ENCODE assay signal across 9 cellular contexts in genomic region chr22:19524170-19525115, GRCh38. TPM values are rescaled to one million over a fixed set of nuclear protein-coding genes. Genes with fewer than 3 reads are reported as not detected.
DNase-seq lines count a peak whose midpoint lies in the region; ATAC-seq and TF ChIP-seq lines count a peak whose summit lies in the region.
"Had no signal": no experiment of that assay in that cellular context is flagged by ENCODE, and none has a peak within 500 bp of the region (broad histone marks: within the 10 kb centered on the region; RNA-seq: fewer than 3 reads in every experiment).

Gene CLDN5 (minus strand): TSS chr22:19524410. CDS start chr22:19524255, 155 bp downstream.

- H3K9me2 ChIP-seq in GM23338 (ENCODE audit: insufficient read depth) (no peaks in the 10 kb centered on the region), neural cell (ENCODE audit: insufficient read depth, low read length) (no peaks in the 10 kb centered on the region)

- no peaks in the 10 kb centered on the region for H4K20me1 ChIP-seq in GM23338 (replicated peaks; ENCODE audit: insufficient read depth)
- H4K20me1 ChIP-seq in neural cell (ENCODE audit: insufficient read depth), result no peaks in the 10 kb centered on the region

- peak within 1 kb of the TSS; percentile 95 for H2AFZ ChIP-seq in GM23338
- H2AFZ ChIP-seq in neural cell (ENCODE audit: low read depth, low read length), result peak within 1 kb of the TSS; percentile 2

- no peaks in the 10 kb centered on the region for H3K36me3 ChIP-seq in GM23338 (ENCODE audit: insufficient read depth)
- H3K36me3 ChIP-seq in esophagus squamous epithelium, result no peaks in the 10 kb centered on the region
- H3K36me3 ChIP-seq in neural cell (ENCODE audit: insufficient read depth, low read length), result no peaks in the 10 kb centered on the region

- 0 out of 3 replicates have a peak, but pooled peaks cover 3% of the 10 kb centered on the region for H3K36me3 Mint-ChIP-seq in GM23338 (ENCODE audit: low read depth)
- peaks cover 2% of the 10 kb centered on the region for H3K36me3 Mint-ChIP-seq in T-helper 1 cell treated with Interleukin-12 subunit alpha and Interleukin-12 subunit beta and Interleukin-4 antibody, amounts not matched to agents 30 μg/mL and 1 μg/mL, for 36 hours (ENCODE audit: low read depth)

- H3K9ac ChIP-seq in neural cell (ENCODE audit: low read length), result no peak within 1 kb of the TSS

- no peak within 1 kb of the TSS for H3K27ac ChIP-seq in GM23338 (ENCODE audit: low read depth)
- peak within 1 kb of the TSS; percentile 42 to 87 (median 74) for H3K27ac ChIP-seq in esophagus squamous epithelium
- no peak within 1 kb of the TSS for H3K27ac ChIP-seq in neural cell (ENCODE audit: low read length)

- H3K27ac Mint-ChIP-seq in GM23338, result no peak within 1 kb of the TSS
- H3K27ac Mint-ChIP-seq in T-helper 1 cell treated with Interleukin-12 subunit alpha and Interleukin-12 subunit beta and Interleukin-4 antibody, amounts not matched to agents 30 μg/mL and 1 μg/mL, for 36 hours, result peak within 1 kb of the TSS; percentile 49

- H3F3A ChIP-seq in GM23338 (replicated peaks; ENCODE audit: low read depth) (peaks cover 11% of the 10 kb centered on the region; the same call in 1 of the 2 replicates), neural cell (ENCODE audit: insufficient read depth, low read length, poor library complexity, severe bottlenecking) (no peaks in the 10 kb centered on the region)

- WGBS in esophagus squamous epithelium, 2 donors, result 19% methylated on average over 8 of the region's 69 CpGs; no CpG with 5 or more reads in 1 of the 2 donors

- H3K4me2 ChIP-seq in GM23338, result peak within 1 kb of the TSS; percentile 93
- no peak within 1 kb of the TSS for H3K4me2 ChIP-seq in neural cell (ENCODE audit: low read length)

- no peak for TF ChIP-seq RAD21 in neural cell (conservative IDR thresholded peaks at IDR 0.05)

- no peaks in the 10 kb centered on the region for H3K9me3 Mint-ChIP-seq in GM23338
- H3K9me3 Mint-ChIP-seq in T-helper 1 cell treated with Interleukin-12 subunit alpha and Interleukin-12 subunit beta and Interleukin-4 antibody, amounts not matched to agents 30 μg/mL and 1 μg/mL, for 36 hours, result no peaks in the 10 kb centered on the region

- no peak for TF ChIP-seq EP300 in neural cell (conservative IDR thresholded peaks at IDR 0.05; ENCODE audit: poor library complexity, severe bottlenecking)

- ATAC-seq in GM23338 (peak; percentile 70), GM19452 (IDR thresholded peaks at IDR 0.05; ENCODE audit: unreplicated experiment) (no peak), HG02623 (IDR thresholded peaks at IDR 0.05; ENCODE audit: unreplicated experiment) (no peak), GM21447 (IDR thresholded peaks at IDR 0.05; ENCODE audit: unreplicated experiment) (no peak)

- H3K4me1 ChIP-seq in GM23338 (ENCODE audit: insufficient read depth) (peaks cover 8% of the 10 kb centered on the region; the same call in 1 of the 2 replicates), esophagus squamous epithelium (peaks cover 14 to 33% (median 17%) of the 10 kb centered on the region in 3 donors)

- H3K9me3 ChIP-seq in esophagus squamous epithelium, result no peaks in the 10 kb centered on the region
- H3K9me3 ChIP-seq in neural cell (ENCODE audit: low read length), result no peaks in the 10 kb centered on the region

- no peaks in the 10 kb centered on the region for H3K79me2 ChIP-seq in GM23338 (replicated peaks; ENCODE audit: insufficient read depth)
- no peaks in the 10 kb centered on the region for H3K79me2 ChIP-seq in neural cell (replicated peaks; ENCODE audit: insufficient read depth, low read length)

- intact Hi-C loops in esophagus squamous epithelium (cut with DNase I), result no loop called here

- peaks cover 35% of the 10 kb centered on the region for H3K27me3 Mint-ChIP-seq in GM23338 (ENCODE audit: insufficient read depth, low read depth, poor library complexity)
- peaks cover 21% of the 10 kb centered on the region for H3K27me3 Mint-ChIP-seq in T-helper 1 cell treated with Interleukin-12 subunit alpha and Interleukin-12 subunit beta and Interleukin-4 antibody, amounts not matched to agents 30 μg/mL and 1 μg/mL, for 36 hours (ENCODE audit: low read depth)

- peak in 2 of 4 donors; percentile 55 to 77 for TF ChIP-seq POLR2A in esophagus squamous epithelium (IDR thresholded peaks at IDR 0.05)

- H3K4me3 Mint-ChIP-seq in GM23338, result peak within 1 kb of the TSS; percentile 78
- H3K4me3 Mint-ChIP-seq in T-helper 1 cell treated with Interleukin-12 subunit alpha and Interleukin-12 subunit beta and Interleukin-4 antibody, amounts not matched to agents 30 μg/mL and 1 μg/mL, for 36 hours, result peak within 1 kb of the TSS; percentile 79

- peaks cover 9% of the 10 kb centered on the region for H3K4me1 Mint-ChIP-seq in GM23338
- H3K4me1 Mint-ChIP-seq in T-helper 1 cell treated with Interleukin-12 subunit alpha and Interleukin-12 subunit beta and Interleukin-4 antibody, amounts not matched to agents 30 μg/mL and 1 μg/mL, for 36 hours (ENCODE audit: low read depth), result peaks cover 6% of the 10 kb centered on the region

- TF ChIP-seq CTCF in GM23338 (conservative IDR thresholded peaks at IDR 0.05; ENCODE audit: low read depth in 2 of 2) (no peak), esophagus squamous epithelium (IDR thresholded peaks at IDR 0.05) (no peak), neural cell (IDR thresholded peaks at IDR 0.05; ENCODE audit: poor library complexity, severe bottlenecking) (no peak)

- H3K27me3 ChIP-seq in GM23338 (ENCODE audit: insufficient read depth), result peaks cover 42% of the 10 kb centered on the region
- H3K27me3 ChIP-seq in esophagus squamous epithelium, result peaks cover 0 to 66% (median 5%) of the 10 kb centered on the region in 4 donors
- peaks cover 45% of the 10 kb centered on the region for H3K27me3 ChIP-seq in neural cell (ENCODE audit: insufficient read depth, low read depth, low read length)

- DNase-seq in GM23338 (ENCODE audit: low spot score) (peak; percentile 82), esophagus squamous epithelium (lab: John Stamatoyannopoulos, UW) (no peak)
- DNase-seq in stimulated activated naive CD4-positive, alpha-beta T cell treated with Interleukin-2 at 50 U/mL for 16 hours (lab: John Stamatoyannopoulos, UW), result no peak

- H3K4me3 ChIP-seq in GM23338 (peak within 1 kb of the TSS; percentile 64), esophagus squamous epithelium (peak within 1 kb of the TSS; percentile 33 to 66 (median 41)), neural cell (ENCODE audit: low read length) (peak within 1 kb of the TSS; percentile 67)

TF ChIP-seq in GM23338, 12 proteins besides CTCF, POLR2A, EP300 and RAD21:
- TF ChIP-seq EZH2 (IDR thresholded peaks at IDR 0.05; ENCODE audit: low read depth, unreplicated experiment) (peak; percentile 6), ZNF331 (CRISPR knock-in tag; IDR thresholded peaks at IDR 0.05; ENCODE audit: low read depth) (no peak)

TF ChIP-seq in neural cell, 6 proteins besides CTCF, POLR2A, EP300 and RAD21:
- TF ChIP-seq EZH2 (IDR thresholded peaks at IDR 0.05; ENCODE audit: borderline replicate concordance, insufficient read depth, low read length, poor library complexity, severe bottlenecking), result peak; percentile 11
- no peak for TF ChIP-seq TAF1 (IDR thresholded peaks at IDR 0.05; ENCODE audit: low read depth)
- TF ChIP-seq SMC3 (conservative IDR thresholded peaks at IDR 0.05; ENCODE audit: poor library complexity), result no peak
- TF ChIP-seq REST (IDR thresholded peaks at IDR 0.05; ENCODE audit: borderline replicate concordance), result no peak
TF ChIP-seq in neural cell: peak in this region for 1.

RNA-seq across cellular contexts. Expression of gene CLDN5, which starts in this region (rescaled TPM):
- 1.4 and 3.2 TPM in 2 replicates for total RNA-seq in GM23338 (2014; rRNA removed; shearing (Covaris generic))
- polyA plus RNA-seq in GM23338 (2016; fragmentation: Nextera tagmentation; extraction: Ambion mirVana) (2.0 and 3.9 TPM in 2 replicates), neural cell (0.66 TPM in 1 of 2 replicates, not detected in the other)
- 10 to 100 TPM in 3 of 4 donors, 1 to 10 TPM in 1; 9.7 to 62.9 (median 23.0) TPM for total RNA-seq in esophagus squamous epithelium
- not detected in 2 replicates for polyA minus RNA-seq in neural cell
- total RNA-seq: NCI-H460 had no signal

Comparison
In these comparisons a context has a peak if more than half of its experiments do, and no peak if none do; other contexts are left out.
1. H3K27ac ChIP-seq: peak in esophagus squamous epithelium (4 of 4); none in GM23338 (single experiment) and neural cell (single experiment).
2. Peak in every context shown above with its lines, with median percentiles within 50 percentile points of each other: H3K4me3 ChIP-seq.